In the genomic region with DNA sequence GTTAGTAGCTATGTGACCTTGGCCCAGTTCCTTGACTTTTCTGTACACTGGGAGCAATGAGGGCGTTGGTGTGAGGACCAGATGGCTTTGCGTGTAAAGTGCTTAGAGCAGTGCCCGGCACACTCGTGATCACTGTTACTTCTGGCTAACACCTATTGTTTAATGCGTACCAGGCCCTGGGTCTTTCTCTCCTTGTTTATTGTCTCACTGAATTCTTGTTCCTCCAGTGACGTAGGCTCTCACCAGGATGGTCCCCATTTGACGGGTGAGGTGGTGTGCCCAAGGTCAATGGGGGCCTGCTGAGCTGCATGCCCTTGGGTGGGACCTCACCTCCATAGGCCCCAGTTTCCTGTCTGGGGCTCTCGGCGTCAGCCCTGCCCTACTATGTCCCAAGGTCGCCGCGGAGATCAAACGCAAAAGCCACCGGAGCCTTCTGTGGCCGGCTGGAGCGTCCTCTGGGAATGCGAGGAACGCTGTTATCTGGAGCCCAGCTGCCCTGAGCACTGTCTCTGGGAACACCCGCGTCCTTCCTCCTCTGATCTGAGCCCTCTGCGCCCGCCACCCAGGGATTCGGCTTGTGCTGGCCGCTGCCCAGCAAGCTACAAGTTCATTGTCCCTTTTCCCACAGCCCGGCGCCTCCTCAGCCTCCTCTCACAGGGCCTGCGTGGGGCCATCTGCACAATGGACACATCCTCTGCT, we compare ENCODE assay signal across 16 cellular contexts. TPM values are rescaled to one million over a fixed set of nuclear protein-coding genes. Genes with fewer than 3 reads are reported as not detected.
DNase-seq lines count a peak whose midpoint lies in the region; FAIRE-seq and TF ChIP-seq lines count a peak whose summit lies in the region.
"Had no signal": no experiment of that assay in that cellular context is flagged by ENCODE, and none has a peak within 500 bp of the region (broad histone marks: within the 10 kb centered on the region; RNA-seq: fewer than 3 reads in every experiment).

No MANE protein-coding gene starts in this region.

- no peak for TF ChIP-seq CTCF in fibroblast of pulmonary artery (IDR thresholded peaks at IDR 0.05; ENCODE audit: low read length, missing control alignments)
- TF ChIP-seq CTCF in liver (IDR thresholded peaks at IDR 0.05; ENCODE audit: low read depth, low read length, missing input control) = no peak
- TF ChIP-seq CTCF in smooth muscle cell (IDR thresholded peaks at IDR 0.05; ENCODE audit: borderline replicate concordance, insufficient read depth, poor library complexity, severe bottlenecking) = no peak

- H3F3A ChIP-seq in smooth muscle cell (ENCODE audit: low read depth) = no peaks in the 10 kb centered on the region

- no peaks in the 10 kb centered on the region for H3K79me2 ChIP-seq in smooth muscle cell (ENCODE audit: low read depth)

- H2AFZ ChIP-seq in smooth muscle cell (ENCODE audit: low read depth) = no peak overlapping the region

- H3K27me3 ChIP-seq in HUES6 (ENCODE audit: control insufficient read depth, insufficient read depth, low read length) (no peaks in the 10 kb centered on the region), liver (ENCODE audit: control insufficient read depth in 4 of 4, insufficient read depth in 4 of 4, low read length in 3 of 4) (no peaks in the 10 kb centered on the region), smooth muscle cell (ENCODE audit: low read depth) (no peaks in the 10 kb centered on the region)
- H3K27me3 ChIP-seq: upper lobe of left lung had no signal

- H3K9ac ChIP-seq in HUES6 (ENCODE audit: low read length) (peak overlapping the region; percentile 5), liver (ENCODE audit: low read depth in 1 of 2, low read length in 2 of 2) (peak overlapping the region in 1 of 2 donors; percentile 14), smooth muscle cell (ENCODE audit: low read depth) (no peak overlapping the region)

- H3K9me3 ChIP-seq in HUES6 (ENCODE audit: control insufficient read depth, insufficient read depth, low read depth, low read length) (no peaks in the 10 kb centered on the region), liver (ENCODE audit: control insufficient read depth in 4 of 4, low read length in 3 of 4) (no peaks in the 10 kb centered on the region), smooth muscle cell (replicated peaks; ENCODE audit: low read depth) (no peaks in the 10 kb centered on the region)
- H3K9me3 ChIP-seq: esophagus muscularis mucosa, psoas muscle, upper lobe of left lung had no signal

- H3K4me1 ChIP-seq in HUES6 (ENCODE audit: control insufficient read depth, insufficient read depth, low read length) (peaks cover 40% of the 10 kb centered on the region), liver (ENCODE audit: control insufficient read depth in 4 of 4, insufficient read depth in 4 of 4, low read length in 3 of 4) (peaks cover 16 to 37% (median 29%) of the 10 kb centered on the region in 4 donors), smooth muscle cell (ENCODE audit: low read depth) (no peaks in the 10 kb centered on the region)
- H3K4me1 ChIP-seq: psoas muscle had no signal

- H3K36me3 ChIP-seq in HUES6 (ENCODE audit: control insufficient read depth, insufficient read depth, low read length) (no peaks in the 10 kb centered on the region), liver (ENCODE audit: control insufficient read depth in 4 of 4, insufficient read depth in 3 of 4, low read depth in 1 of 4, low read length in 3 of 4) (no peaks in the 10 kb centered on the region), smooth muscle cell (ENCODE audit: low read depth) (no peaks in the 10 kb centered on the region)
- H3K36me3 ChIP-seq: esophagus muscularis mucosa, upper lobe of left lung had no signal

- TF ChIP-seq RAD21 in liver (IDR thresholded peaks at IDR 0.05) = peak in 1 of 2 donors; percentile 33

- FAIRE-seq in RCC 7860 (lab: Jason Lieb, UNC) = no peak

- no peaks in the 10 kb centered on the region for H4K20me1 ChIP-seq in smooth muscle cell (ENCODE audit: low read depth)

- H3K4me2 ChIP-seq in smooth muscle cell = peak overlapping the region; percentile 41

- peak overlapping the region; percentile 31; the same call in 1 of the 2 replicates for H3K27ac ChIP-seq in HUES6 (ENCODE audit: low read depth, low read length)
- H3K27ac ChIP-seq in liver (ENCODE audit: low read depth in 1 of 2, low read length in 2 of 2) = peak overlapping the region; percentile 65 to 81
- no peak overlapping the region for H3K27ac ChIP-seq in smooth muscle cell (ENCODE audit: low read depth)
- no peak overlapping the region for H3K27ac ChIP-seq in caudate nucleus (ENCODE audit: low read depth, low read length)
- H3K27ac ChIP-seq: psoas muscle had no signal

- peak; percentile 6 for DNase-seq in fibroblast of pulmonary artery (ENCODE audit: low read depth)
- DNase-seq in smooth muscle cell (lab: John Stamatoyannopoulos, UW; ENCODE audit: unreplicated experiment) = no peak
- DNase-seq in caudate nucleus (lab: John Stamatoyannopoulos, UW) = no peak
- DNase-seq in RCC 7860 (ENCODE audit: low spot score) = no peak
- no peak for DNase-seq in HPDE6-E6E7 (ENCODE audit: extremely low spot score)
- no peak for DNase-seq in retina
- DNase-seq: activated CD8-positive, alpha-beta memory T cell treated with anti-CD3 and anti-CD28 coated beads, Interleukin-2, amount 50 U/mL, for 4 hours; DMS79 treated with DMSO at 0.1 percent for 48 hours; midbrain; NCI-H1092 treated with DMSO at 0.1 percent for 48 hours had no signal

- WGBS in liver = 17% methylated on average over 27 of the region's 27 CpGs
- WGBS in smooth muscle cell (ENCODE audit: low lambda C conversion rate) = 38% methylated on average over 27 of the region's 27 CpGs

- H3K4me3 ChIP-seq in HUES6 (ENCODE audit: low read depth, low read length) = no peak overlapping the region
- no peak overlapping the region for H3K4me3 ChIP-seq in fibroblast of pulmonary artery (replicated peaks; ENCODE audit: low read depth, low read length)
- no peak overlapping the region for H3K4me3 ChIP-seq in liver (ENCODE audit: low read depth in 1 of 3, low read length in 3 of 3)
- no peak overlapping the region for H3K4me3 ChIP-seq in smooth muscle cell
- H3K4me3 ChIP-seq: esophagus muscularis mucosa, psoas muscle, upper lobe of left lung had no signal

TF ChIP-seq in liver, 16 proteins besides CTCF, POLR2A, EP300 and RAD21 (continues in another document):
- TF ChIP-seq TAF1 (conservative IDR thresholded peaks at IDR 0.05) (no peak), NR2F2 (IDR thresholded peaks at IDR 0.05) (peak; percentile 99), RXRA (IDR thresholded peaks at IDR 0.05) (peak; percentile 32 to 77), YY1 (IDR thresholded peaks at IDR 0.05) (peak; percentile 9), HNF4G (IDR thresholded peaks at IDR 0.05) (no peak), FOXA2 (IDR thresholded peaks at IDR 0.05) (no peak), EGR1 (IDR thresholded peaks at IDR 0.05; ENCODE audit: low read depth in 2 of 2) (no peak), GABPA (IDR thresholded peaks at IDR 0.05 in 1 of 2, conservative IDR thresholded peaks at IDR 0.05 in 1 of 2) (no peak)
- TF ChIP-seq, protein P1, sequence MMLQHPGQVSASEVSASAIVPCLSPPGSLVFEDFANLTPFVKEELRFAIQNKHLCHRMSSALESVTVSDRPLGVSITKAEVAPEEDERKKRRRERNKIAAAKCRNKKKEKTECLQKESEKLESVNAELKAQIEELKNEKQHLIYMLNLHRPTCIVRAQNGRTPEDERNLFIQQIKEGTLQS (IDR thresholded peaks at IDR 0.05) = no peak
- TF ChIP-seq, protein P2, sequence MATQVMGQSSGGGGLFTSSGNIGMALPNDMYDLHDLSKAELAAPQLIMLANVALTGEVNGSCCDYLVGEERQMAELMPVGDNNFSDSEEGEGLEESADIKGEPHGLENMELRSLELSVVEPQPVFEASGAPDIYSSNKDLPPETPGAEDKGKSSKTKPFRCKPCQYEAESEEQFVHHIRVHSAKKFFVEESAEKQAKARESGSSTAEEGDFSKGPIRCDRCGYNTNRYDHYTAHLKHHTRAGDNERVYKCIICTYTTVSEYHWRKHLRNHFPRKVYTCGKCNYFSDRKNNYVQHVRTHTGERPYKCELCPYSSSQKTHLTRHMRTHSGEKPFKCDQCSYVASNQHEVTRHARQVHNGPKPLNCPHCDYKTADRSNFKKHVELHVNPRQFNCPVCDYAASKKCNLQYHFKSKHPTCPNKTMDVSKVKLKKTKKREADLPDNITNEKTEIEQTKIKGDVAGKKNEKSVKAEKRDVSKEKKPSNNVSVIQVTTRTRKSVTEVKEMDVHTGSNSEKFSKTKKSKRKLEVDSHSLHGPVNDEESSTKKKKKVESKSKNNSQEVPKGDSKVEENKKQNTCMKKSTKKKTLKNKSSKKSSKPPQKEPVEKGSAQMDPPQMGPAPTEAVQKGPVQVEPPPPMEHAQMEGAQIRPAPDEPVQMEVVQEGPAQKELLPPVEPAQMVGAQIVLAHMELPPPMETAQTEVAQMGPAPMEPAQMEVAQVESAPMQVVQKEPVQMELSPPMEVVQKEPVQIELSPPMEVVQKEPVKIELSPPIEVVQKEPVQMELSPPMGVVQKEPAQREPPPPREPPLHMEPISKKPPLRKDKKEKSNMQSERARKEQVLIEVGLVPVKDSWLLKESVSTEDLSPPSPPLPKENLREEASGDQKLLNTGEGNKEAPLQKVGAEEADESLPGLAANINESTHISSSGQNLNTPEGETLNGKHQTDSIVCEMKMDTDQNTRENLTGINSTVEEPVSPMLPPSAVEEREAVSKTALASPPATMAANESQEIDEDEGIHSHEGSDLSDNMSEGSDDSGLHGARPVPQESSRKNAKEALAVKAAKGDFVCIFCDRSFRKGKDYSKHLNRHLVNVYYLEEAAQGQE (IDR thresholded peaks at IDR 0.05) = no peak
- TF ChIP-seq, protein P3, sequence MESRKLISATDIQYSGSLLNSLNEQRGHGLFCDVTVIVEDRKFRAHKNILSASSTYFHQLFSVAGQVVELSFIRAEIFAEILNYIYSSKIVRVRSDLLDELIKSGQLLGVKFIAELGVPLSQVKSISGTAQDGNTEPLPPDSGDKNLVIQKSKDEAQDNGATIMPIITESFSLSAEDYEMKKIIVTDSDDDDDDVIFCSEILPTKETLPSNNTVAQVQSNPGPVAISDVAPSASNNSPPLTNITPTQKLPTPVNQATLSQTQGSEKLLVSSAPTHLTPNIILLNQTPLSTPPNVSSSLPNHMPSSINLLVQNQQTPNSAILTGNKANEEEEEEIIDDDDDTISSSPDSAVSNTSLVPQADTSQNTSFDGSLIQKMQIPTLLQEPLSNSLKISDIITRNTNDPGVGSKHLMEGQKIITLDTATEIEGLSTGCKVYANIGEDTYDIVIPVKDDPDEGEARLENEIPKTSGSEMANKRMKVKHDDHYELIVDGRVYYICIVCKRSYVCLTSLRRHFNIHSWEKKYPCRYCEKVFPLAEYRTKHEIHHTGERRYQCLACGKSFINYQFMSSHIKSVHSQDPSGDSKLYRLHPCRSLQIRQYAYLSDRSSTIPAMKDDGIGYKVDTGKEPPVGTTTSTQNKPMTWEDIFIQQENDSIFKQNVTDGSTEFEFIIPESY (IDR thresholded peaks at IDR 0.05) = no peak
- TF ChIP-seq, protein P4, sequence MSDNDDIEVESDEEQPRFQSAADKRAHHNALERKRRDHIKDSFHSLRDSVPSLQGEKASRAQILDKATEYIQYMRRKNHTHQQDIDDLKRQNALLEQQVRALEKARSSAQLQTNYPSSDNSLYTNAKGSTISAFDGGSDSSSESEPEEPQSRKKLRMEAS (IDR thresholded peaks at IDR 0.05) = no peak

RNA-seq across cellular contexts. Expression of a gene that starts 28.9 kb away (rescaled TPM):
- total RNA-seq in liver = 10 to 100 TPM in 1 of 2 donors, 1 to 10 TPM in 1; 3.3 to 37.9 TPM
- polyA plus RNA-seq in liver = 10 to 100 TPM; 43.5 to 93.1 TPM
- 4.6 and 5.4 TPM in 2 replicates for total RNA-seq in smooth muscle cell
- 8.3 and 10.3 TPM in 2 replicates for polyA plus RNA-seq in smooth muscle cell
- total RNA-seq: activated naive CD4-positive, alpha-beta T cell treated with anti-CD3 and anti-CD28 coated beads, Interleukin-2, amount 50 U/mL, for 72 hours had no signal

Comparison
In these comparisons a context has a peak if more than half of its experiments do, and no peak if none do; other contexts are left out.
1. H3K27ac ChIP-seq: peak in HUES6 (single experiment) and liver (2 of 2); none in smooth muscle cell (single experiment) and caudate nucleus (single experiment).